In the genomic region with DNA sequence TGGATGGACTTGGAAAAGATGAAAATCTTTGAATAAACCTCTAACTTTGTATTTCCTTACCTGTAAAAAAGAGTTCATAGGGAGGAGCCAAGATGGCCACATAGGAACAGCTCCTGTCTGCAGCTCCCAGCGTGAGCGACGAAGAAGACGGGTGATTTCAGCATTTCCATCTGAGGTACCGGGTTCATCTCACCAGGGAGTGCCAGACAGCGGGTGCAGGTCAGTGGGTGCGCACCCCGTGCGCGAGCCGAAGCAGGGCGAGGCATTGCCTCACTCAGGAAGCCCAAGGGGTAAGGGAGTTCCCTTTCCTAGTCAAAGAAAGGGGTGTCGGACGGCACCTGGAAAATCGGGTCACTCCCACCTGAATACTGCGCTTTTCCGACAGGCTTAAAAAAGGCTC, we compare ENCODE assay signal across 8 cellular contexts.
A peak's percentile ranks its signal among the peaks of the same experiment; 100 is the strongest.
DNase-seq lines count a peak whose midpoint lies in the region; TF ChIP-seq lines count a peak whose summit lies in the region.
"Not testable (repeated sequence)": the region's sequence is repeated elsewhere in the genome, so short reads cannot be mapped to it uniquely, and the experiment has no call there.

No MANE protein-coding gene starts in this region.

- H2BK120ac ChIP-seq in H9 (ENCODE audit: low read depth, low read length, poor library complexity, severe bottlenecking), result not testable (repeated sequence)

- not testable (repeated sequence) for H3K23me2 ChIP-seq in H9 (ENCODE audit: insufficient read length, low read depth, low read length, poor library complexity, severe bottlenecking)

- WGBS in H9 (ENCODE audit: extremely low coverage, insufficient read length, low lambda C conversion rate), result no CpG with 5 or more reads among the region's 17 CpGs

- H3K4me3 Mint-ChIP-seq in H9, result peak overlapping the region; percentile 84 to 88
- peak overlapping the region; percentile 53 for H3K4me3 Mint-ChIP-seq in chondrocyte (ENCODE audit: unreplicated experiment)
- H3K4me3 Mint-ChIP-seq in nephron, result peak overlapping the region; percentile 86 to 94 (median 93)

- peak overlapping the region; percentile 84 for H3K9ac ChIP-seq in H9 (ENCODE audit: extremely low read depth, insufficient read length, low read length)
- peak overlapping the region; percentile 82 for H3K9ac ChIP-seq in iPS-15b (ENCODE audit: low read depth, low read length)

- peak overlapping the region; percentile 33 for H2AFZ ChIP-seq in H9 (ENCODE audit: low read length)

- H4K8ac ChIP-seq in H9 (replicated peaks; ENCODE audit: insufficient read length, low read depth, low read length), result not testable (repeated sequence)

- H2BK15ac ChIP-seq in H9 (ENCODE audit: low read depth, low read length), result not testable (repeated sequence)

- H3K23ac ChIP-seq in H9 (ENCODE audit: insufficient read length, low read depth, low read length), result not testable (repeated sequence)

- DNase-seq in COR-L47 (lab: John Stamatoyannopoulos, UW) (peak; percentile 17), H9 (peak; percentile 41), NCI-H1436 (lab: John Stamatoyannopoulos, UW) (peak; percentile 19), NCI-H748 (lab: John Stamatoyannopoulos, UW; ENCODE audit: unreplicated experiment) (peak; percentile 46), SHP77 (lab: John Stamatoyannopoulos, UW) (peak; percentile 4 to 11)
- not testable (repeated sequence) for DNase-seq in chondrocyte (ENCODE audit: low spot score)

- H3K4me2 ChIP-seq in H9 (ENCODE audit: insufficient read depth, insufficient read length, low read length), result peak overlapping the region; percentile 10

- not testable (repeated sequence) for TF ChIP-seq CTCF in H9 (conservative IDR thresholded peaks at IDR 0.05); chondrocyte (IDR thresholded peaks at IDR 0.05); nephron (IDR thresholded peaks at IDR 0.05; ENCODE audit: unreplicated experiment in 3 of 3)

- H3K36me3 Mint-ChIP-seq in H9 (ENCODE audit: insufficient read depth in 1 of 3, low read depth in 3 of 3); chondrocyte (ENCODE audit: low read depth); nephron (ENCODE audit: low read depth): not testable (repeated sequence)

- H2BK5ac ChIP-seq in H9 (ENCODE audit: insufficient read length, low read length), result not testable (repeated sequence)

- peak overlapping the region; percentile 68; the same call in 1 of the 2 replicates for H3K4ac ChIP-seq in H9 (ENCODE audit: low read depth, low read length)

- peak overlapping the region; percentile 72 for H3K4me3 ChIP-seq in iPS-15b (ENCODE audit: low read depth, low read length)

- H3K27ac ChIP-seq in H9 (ENCODE audit: insufficient read length, low read depth, low read length), result not testable (repeated sequence)

- H3K27me3 ChIP-seq in H9 (ENCODE audit: insufficient read depth, low read length); iPS-15b (ENCODE audit: control insufficient read depth, insufficient read depth, low read length): not testable (repeated sequence)

- peak overlapping the region; percentile 95 for H3T11ph ChIP-seq in H9 (ENCODE audit: low read length)

- not testable (repeated sequence) for H3K56ac ChIP-seq in H9 (ENCODE audit: insufficient read length, low read depth, low read length)

- not testable (repeated sequence) for H4K20me1 ChIP-seq in H9 (ENCODE audit: control insufficient read depth, insufficient read depth, insufficient read length)

- H2BK20ac ChIP-seq in H9 (ENCODE audit: low read depth, low read length, poor library complexity, severe bottlenecking), result not testable (repeated sequence)

- peak overlapping the region; percentile 90 for H3K18ac ChIP-seq in H9 (ENCODE audit: insufficient read length, low read depth, low read length)

- H3K79me1 ChIP-seq in H9 (ENCODE audit: insufficient read depth, low read depth, low read length, poor library complexity, severe bottlenecking), result not testable (repeated sequence)

- not testable (repeated sequence) for H3K4me1 ChIP-seq in H9 (ENCODE audit: insufficient read depth, low read length); iPS-15b (ENCODE audit: control insufficient read depth, insufficient read depth, low read length)

- H2AK5ac ChIP-seq in H9 (ENCODE audit: insufficient read length, low read length), result not testable (repeated sequence)

- peaks cover 19 to 23% of the 10 kb centered on the region in 2 experiments for H3K4me1 Mint-ChIP-seq in H9
- H3K4me1 Mint-ChIP-seq in chondrocyte (ENCODE audit: low read depth); nephron: not testable (repeated sequence)

- not testable (repeated sequence) for H2BK12ac ChIP-seq in H9 (ENCODE audit: insufficient read length, low read depth, low read length)

- peak overlapping the region; percentile 77; the same call in 1 of the 2 replicates for H3K14ac ChIP-seq in H9 (ENCODE audit: insufficient read depth, low read length)

- peak overlapping the region; percentile 94 to 100 (median 97) for H3K27ac Mint-ChIP-seq in H9
- not testable (repeated sequence) for H3K27ac Mint-ChIP-seq in chondrocyte (ENCODE audit: unreplicated experiment)
- peak overlapping the region; percentile 90 to 93 (median 90) for H3K27ac Mint-ChIP-seq in nephron

- H3K9me3 ChIP-seq in H9 (ENCODE audit: control insufficient read depth, low read depth, low read length); iPS-15b (ENCODE audit: control insufficient read depth, insufficient read depth, low read length): not testable (repeated sequence)

- peak overlapping the region; percentile 6 for H4K5ac ChIP-seq in H9 (ENCODE audit: insufficient read length, low read depth, low read length)

- H3K79me2 ChIP-seq in H9 (ENCODE audit: insufficient read depth, low read length), result not testable (repeated sequence)

- peaks cover 5 to 12% of the 10 kb centered on the region in 2 experiments; a peak in 4 of 5 replicates for H3K9me3 Mint-ChIP-seq in H9
- H3K9me3 Mint-ChIP-seq in chondrocyte (ENCODE audit: low read depth); nephron: not testable (repeated sequence)

- H3K27me3 Mint-ChIP-seq in H9 (ENCODE audit: low read depth); nephron (ENCODE audit: low read depth): not testable (repeated sequence)
- peaks cover 13% of the 10 kb centered on the region for H3K27me3 Mint-ChIP-seq in chondrocyte (ENCODE audit: low read depth)

- not testable (repeated sequence) for H4K91ac ChIP-seq in H9 (ENCODE audit: insufficient read length, low read depth, low read length)

- H3K36me3 ChIP-seq in iPS-15b (ENCODE audit: control insufficient read depth, insufficient read depth, low read length), result not testable (repeated sequence)
